ENCODE assay signal across 8 cellular contexts in the genomic region with DNA sequence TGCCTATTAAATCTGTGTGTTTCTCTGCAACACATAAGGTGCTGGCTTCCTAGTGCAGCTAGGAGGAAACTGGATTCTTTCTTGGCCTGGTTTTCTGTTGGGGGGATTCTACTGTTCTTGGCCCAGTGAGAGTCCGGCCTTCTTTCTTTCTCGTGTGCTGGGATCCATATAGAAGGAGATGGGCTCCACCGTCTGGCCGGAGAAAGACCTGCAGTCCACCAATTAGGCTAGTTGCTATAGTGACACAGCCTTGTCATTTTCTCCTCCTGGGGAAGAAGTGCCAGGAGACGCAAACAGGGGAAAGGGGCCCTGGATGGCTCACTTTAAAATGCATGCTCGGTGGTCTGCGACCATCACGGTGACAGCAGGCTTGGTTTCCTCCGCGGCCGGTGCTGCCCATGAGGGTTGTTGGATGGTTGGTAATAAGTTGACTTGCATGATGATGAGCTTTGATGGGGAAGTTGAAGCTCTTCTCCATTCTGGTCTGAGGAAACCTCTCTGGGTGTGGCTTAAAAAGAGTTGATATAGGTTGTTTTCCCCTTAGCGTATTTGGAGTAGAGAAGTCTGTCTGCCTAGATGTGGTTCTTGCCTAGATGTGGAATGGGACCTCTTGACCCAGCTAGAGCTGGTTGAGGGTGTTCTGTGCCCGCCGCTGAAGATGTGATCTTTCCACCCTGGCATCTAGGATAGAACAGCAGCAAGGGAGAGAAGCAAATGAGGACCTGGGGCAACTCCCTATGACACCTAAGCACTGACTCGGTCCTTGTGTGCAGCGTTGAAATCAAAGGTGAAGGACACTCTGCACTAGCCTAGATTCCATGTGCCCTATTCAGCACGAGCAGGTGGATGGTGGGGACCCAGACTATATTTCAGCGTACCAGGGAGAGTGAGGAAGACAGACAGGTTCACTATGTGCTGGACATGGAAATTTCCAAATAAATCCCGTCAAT.
DNase-seq lines count a peak whose midpoint lies in the region; ATAC-seq, FAIRE-seq and TF ChIP-seq lines count a peak whose summit lies in the region.

No MANE protein-coding gene starts in this region.

- H3K4me1 Mint-ChIP-seq in activated B cell treated with CpG ODN at 0.5 μM for 24 hours, result peaks cover 7% of the 10 kb centered on the region
- H3K4me1 Mint-ChIP-seq in osteocyte (ENCODE audit: unreplicated experiment), result peaks cover 38% of the 10 kb centered on the region

- peak; percentile 47 for FAIRE-seq in GM12891 (lab: Jason Lieb, UNC)

- TF ChIP-seq POLR2A in GM12891 (IDR thresholded peaks at IDR 0.05; ENCODE audit: low read depth, low read length), result no peak

- ATAC-seq in activated B cell treated with CpG ODN at 0.5 μM for 24 hours (ENCODE audit: low read depth) (peak; percentile 71), HG03378 (IDR thresholded peaks at IDR 0.05; ENCODE audit: unreplicated experiment) (no peak), HG02763 (IDR thresholded peaks at IDR 0.05; ENCODE audit: unreplicated experiment) (no peak)

- H3K27ac Mint-ChIP-seq in activated B cell treated with CpG ODN at 0.5 μM for 24 hours (no peak overlapping the region), osteocyte (ENCODE audit: unreplicated experiment) (peak overlapping the region; percentile 56)

- intact Hi-C loops in activated B cell treated with CpG ODN at 0.5 μM for 24 hours (cut with micrococcal nuclease), result loop anchor here (1.0 to 5.0 kb wide), 5 partner anchors 650 to 1754 kb away; a partner anchor contains a TSS

- H3K27me3 Mint-ChIP-seq in activated B cell treated with CpG ODN at 0.5 μM for 24 hours (peaks cover 54% of the 10 kb centered on the region), osteocyte (ENCODE audit: unreplicated experiment) (no peaks in the 10 kb centered on the region)

- CTCF ChIA-PET in activated B cell treated with CpG ODN at 0.5 μM for 24 hours (lab: Charles Lee), result interaction anchor here (0.8 to 3.7 kb wide), 7 partner anchors 48 to 1689 kb away, joined by 3 to 38 read pairs (median 3); no protein-coding TSS in a partner anchor

- DNase-seq in AG20443 (ENCODE audit: low spot score) (peak; percentile 87), GM12891 (ENCODE audit: insufficient read length, low spot score) (peak; percentile 71), NCI-H2171 treated with DMSO at 0.1 percent for 48 hours (lab: John Stamatoyannopoulos, UW) (peak; percentile 87), activated B cell treated with CpG ODN at 0.5 μM for 24 hours (peak; percentile 32), foreskin melanocyte (peak; percentile 61), osteocyte (ENCODE audit: extremely low spot score, unreplicated experiment) (no peak)

- H3K4me3 Mint-ChIP-seq in activated B cell treated with CpG ODN at 0.5 μM for 24 hours, result no peak overlapping the region
- peak overlapping the region; percentile 41 for H3K4me3 Mint-ChIP-seq in osteocyte (ENCODE audit: unreplicated experiment)

- TF ChIP-seq CTCF in activated B cell treated with CpG ODN at 0.5 μM for 24 hours (IDR thresholded peaks at IDR 0.05) (peak; percentile 26), osteocyte (IDR thresholded peaks at IDR 0.05) (peak; percentile 91)

- H3K36me3 Mint-ChIP-seq in activated B cell treated with CpG ODN at 0.5 μM for 24 hours (ENCODE audit: low read depth) (no peaks in the 10 kb centered on the region), osteocyte (ENCODE audit: unreplicated experiment) (no peaks in the 10 kb centered on the region)

- POLR2A ChIA-PET in activated B cell treated with CpG ODN at 0.5 μM for 24 hours (lab: Charles Lee), result no interaction called here

- H3K9me3 Mint-ChIP-seq in activated B cell treated with CpG ODN at 0.5 μM for 24 hours (no peaks in the 10 kb centered on the region), osteocyte (ENCODE audit: unreplicated experiment) (no peaks in the 10 kb centered on the region)

TF ChIP-seq in GM12891, 5 proteins besides CTCF, POLR2A, EP300 and RAD21:
- no peak for TF ChIP-seq PAX5 (IDR thresholded peaks at IDR 0.05; ENCODE audit: insufficient read depth, low read length, severe bottlenecking)
- TF ChIP-seq POLR2AphosphoS5 (IDR thresholded peaks at IDR 0.05; ENCODE audit: low read depth, low read length), result no peak
- TF ChIP-seq SPI1 (IDR thresholded peaks at IDR 0.05; ENCODE audit: low read depth, low read length), result no peak
- no peak for TF ChIP-seq TAF1 (IDR thresholded peaks at IDR 0.05; ENCODE audit: low read depth, low read length)
- no peak for TF ChIP-seq POU2F2 (IDR thresholded peaks at IDR 0.05; ENCODE audit: low read depth, low read length)
